20 cellular contexts compared by ENCODE assay signal in the genomic region with DNA sequence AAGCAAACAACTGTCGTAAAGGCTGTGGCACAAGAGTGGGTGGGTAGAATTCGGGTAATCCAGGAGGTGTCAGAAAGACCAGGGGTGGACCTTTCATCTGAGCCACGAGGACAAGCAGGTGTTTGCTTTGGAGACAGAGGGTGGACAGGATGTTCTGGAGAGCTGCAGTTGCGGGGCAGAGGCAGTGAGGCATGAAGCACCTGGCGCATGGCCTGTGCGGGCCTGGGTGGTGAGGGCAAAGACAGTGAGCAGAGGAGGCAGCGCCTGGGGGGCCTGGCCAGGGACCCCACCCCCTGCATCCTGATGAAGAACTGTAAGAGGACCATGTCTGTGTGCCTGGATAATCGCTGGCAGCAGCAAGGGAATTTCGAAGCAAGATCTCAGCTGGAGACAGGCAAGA. TPM values are rescaled to one million over a fixed set of nuclear protein-coding genes. Genes with fewer than 3 reads are reported as not detected.
DNase-seq lines count a peak whose midpoint lies in the region; ATAC-seq and TF ChIP-seq lines count a peak whose summit lies in the region.
"Had no signal": no experiment of that assay in that cellular context is flagged by ENCODE, and none has a peak within 500 bp of the region (broad histone marks: within the 10 kb centered on the region; RNA-seq: fewer than 3 reads in every experiment).

No MANE protein-coding gene starts in this region.

- no peak overlapping the region for H2BK5ac ChIP-seq in trophoblast cell (ENCODE audit: low read depth, low read length, poor library complexity)

- no peak overlapping the region for H4K12ac ChIP-seq in trophoblast cell (ENCODE audit: low read depth, low read length)

- H3K79me1 ChIP-seq in trophoblast cell (ENCODE audit: low read length): no peaks in the 10 kb centered on the region

- no peaks in the 10 kb centered on the region for H3F3A ChIP-seq in Loucy (ENCODE audit: low read depth)

- H4K8ac ChIP-seq in trophoblast cell (ENCODE audit: low read depth, low read length): no peak overlapping the region

- H3K4me1 ChIP-seq in Loucy (ENCODE audit: insufficient read depth, low read length, poor library complexity, severe bottlenecking) (peaks cover 40% of the 10 kb centered on the region), trophoblast cell (ENCODE audit: control insufficient read depth in 1 of 2, insufficient read depth in 2 of 2, low read length in 2 of 2) (peaks cover 2 to 4% of the 10 kb centered on the region in 2 experiments)
- H3K4me1 ChIP-seq: upper lobe of right lung had no signal

- no CpG with 5 or more reads among the region's 9 CpGs for WGBS in trophoblast cell (ENCODE audit: extremely low coverage, insufficient coverage, insufficient read length)

- no peaks in the 10 kb centered on the region for H3K79me2 ChIP-seq in Loucy (ENCODE audit: insufficient read depth, low read length)
- peaks cover 3% of the 10 kb centered on the region for H3K79me2 ChIP-seq in trophoblast cell (ENCODE audit: control insufficient read depth, insufficient read depth, low read length, poor library complexity)

- H3K4ac ChIP-seq in trophoblast cell (ENCODE audit: low read depth, low read length): no peak overlapping the region

- H2BK120ac ChIP-seq in trophoblast cell (ENCODE audit: insufficient read depth, low read length, poor library complexity): no peak overlapping the region

- no peaks in the 10 kb centered on the region for H3K27me3 ChIP-seq in Loucy (ENCODE audit: insufficient read depth, low read length, poor library complexity, severe bottlenecking)
- H3K27me3 ChIP-seq in trophoblast cell (ENCODE audit: insufficient read depth, low read length): no peaks in the 10 kb centered on the region
- H3K27me3 ChIP-seq: ovary, upper lobe of right lung had no signal

- H3K18ac ChIP-seq in trophoblast cell (ENCODE audit: low read length): peak overlapping the region; percentile 51

- H2AFZ ChIP-seq in Loucy (ENCODE audit: low read length) (no peak overlapping the region), trophoblast cell (ENCODE audit: insufficient read depth, low read length, poor library complexity) (no peak overlapping the region)

- H2AK5ac ChIP-seq in trophoblast cell (ENCODE audit: low read length): no peak overlapping the region

- no peak for ATAC-seq in HG03159 (IDR thresholded peaks at IDR 0.05; ENCODE audit: unreplicated experiment)
- ATAC-seq: activated CD4-positive, alpha-beta T cell treated with anti-CD3 and anti-CD28 coated beads for 36 hours; sciatic nerve; T-cell; upper lobe of right lung had no signal

- no peak overlapping the region for H3K23ac ChIP-seq in trophoblast cell (ENCODE audit: low read length)

- peak overlapping the region; percentile 81 for H3K4me2 ChIP-seq in Loucy (ENCODE audit: low read depth, low read length, poor library complexity, severe bottlenecking)
- H3K4me2 ChIP-seq in trophoblast cell (ENCODE audit: low read length): no peak overlapping the region
- H3K4me2 ChIP-seq: KMS-11 had no signal

- no peaks in the 10 kb centered on the region for H3K9me2 ChIP-seq in Loucy (replicated peaks; ENCODE audit: low read depth, low read length)

- H3K9me3 ChIP-seq in Loucy (ENCODE audit: insufficient read depth, low read depth, low read length) (no peaks in the 10 kb centered on the region), trophoblast cell (ENCODE audit: insufficient read depth, low read depth, low read length) (no peaks in the 10 kb centered on the region)
- H3K9me3 ChIP-seq: ovary, upper lobe of right lung had no signal

- no peak for TF ChIP-seq CTCF in Loucy (conservative IDR thresholded peaks at IDR 0.05; ENCODE audit: low read length)

- H4K20me1 ChIP-seq in Loucy (ENCODE audit: insufficient read depth, low read length, poor library complexity, severe bottlenecking): no peaks in the 10 kb centered on the region

- no peak overlapping the region for H3K9ac ChIP-seq in Loucy (ENCODE audit: low read depth, low read length, poor library complexity, severe bottlenecking)
- no peak overlapping the region for H3K9ac ChIP-seq in trophoblast cell (ENCODE audit: low read length)
- H3K9ac ChIP-seq: KMS-11 had no signal

- H3K4me3 ChIP-seq in Loucy (ENCODE audit: low read length, poor library complexity, severe bottlenecking) (no peak overlapping the region), trophoblast cell (ENCODE audit: low read depth, low read length) (no peak overlapping the region)
- H3K4me3 ChIP-seq: ovary, upper lobe of right lung had no signal

- no peaks in the 10 kb centered on the region for H3K36me3 ChIP-seq in Loucy (ENCODE audit: insufficient read depth, low read length)
- peaks cover 12 to 20% of the 10 kb centered on the region in 2 experiments for H3K36me3 ChIP-seq in trophoblast cell (ENCODE audit: control insufficient read depth in 1 of 2, insufficient read depth in 2 of 2, low read length in 2 of 2)
- H3K36me3 ChIP-seq: ovary, upper lobe of right lung had no signal

- H4K91ac ChIP-seq in trophoblast cell (ENCODE audit: low read depth, low read length): no peak overlapping the region

- no peak overlapping the region for H3K14ac ChIP-seq in trophoblast cell (ENCODE audit: low read length)

- DNase-seq in NCI-H510A treated with DMSO at 0.1 percent for 48 hours (lab: John Stamatoyannopoulos, UW) (peak; percentile 76), NCI-H510A (lab: John Stamatoyannopoulos, UW) (no peak), SHP77 treated with DMSO at 0.1 percent for 48 hours (lab: John Stamatoyannopoulos, UW) (peak; percentile 76), trophoblast cell (no peak), pons (ENCODE audit: low spot score) (no peak), NCI-H2196 treated with DMSO at 0.1 percent for 48 hours (lab: John Stamatoyannopoulos, UW; ENCODE audit: unreplicated experiment) (no peak)
- DNase-seq: activated CD4-positive, alpha-beta T cell treated with anti-CD3 and anti-CD28 coated beads for 36 hours; AML-193; H9; natural killer cell; NCI-H1048; NCI-H2081 treated with DMSO at 0.1 percent for 48 hours; ovary; T-cell; upper lobe of right lung had no signal

- H3K27ac ChIP-seq in trophoblast cell (ENCODE audit: low read depth, low read length): no peak overlapping the region
- H3K27ac ChIP-seq: epithelial cell of prostate, KMS-11, ovary, upper lobe of right lung had no signal

- no peak overlapping the region for H2BK12ac ChIP-seq in trophoblast cell (ENCODE audit: low read length)

RNA-seq across cellular contexts. Expression of a gene that starts 24.9 kb away (rescaled TPM):
- 17.8 and 18.1 TPM in 2 replicates for polyA plus RNA-seq in trophoblast cell (2013)

Comparison
In these comparisons a context has a peak if more than half of its experiments do, and no peak if none do; other contexts are left out.
1. DNase-seq: peak in NCI-H510A treated with DMSO at 0.1 percent for 48 hours (single experiment) and SHP77 treated with DMSO at 0.1 percent for 48 hours (single experiment); none in NCI-H510A (single experiment), trophoblast cell (0 of 2), pons (single experiment) and NCI-H2196 treated with DMSO at 0.1 percent for 48 hours (single experiment).